Comparison of ENCODE assay signal across 25 cellular contexts in genomic region chr16:51576498-51576897, GRCh38.
"Had no signal": no experiment of that assay in that cellular context is flagged by ENCODE, and none has a peak within 500 bp of the region (broad histone marks: within the 10 kb centered on the region; RNA-seq: fewer than 3 reads in every experiment).

No MANE protein-coding gene starts in this region.

- H3K4me2 ChIP-seq: KMS-11, SK-N-SH had no signal

- ATAC-seq: K562, Panc1, PC-3 had no signal

- H3K27ac Mint-ChIP-seq: IgD-negative memory B cell had no signal

- H3K4me1 Mint-ChIP-seq: IgD-negative memory B cell had no signal

- H3K27me3 Mint-ChIP-seq: IgD-negative memory B cell had no signal

- H3K36me3 Mint-ChIP-seq: IgD-negative memory B cell had no signal

- H3K9ac ChIP-seq: KMS-11, SK-N-SH had no signal

- DNase-seq: Kasumi-1; MV-4-11; NCI-H1048; NCI-H1105; NCI-H1417 treated with DMSO at 0.1 percent for 48 hours; NCI-H187; NCI-H2029; NCI-H2081 treated with DMSO at 0.1 percent for 48 hours; NCI-H2171; NCI-H226; NCI-H446; NCI-H510A; NCI-H524 treated with DMSO at 0.1 percent for 48 hours; NCI-H69; NCI-H774; NK-92 treated with Interleukin-12 subunit alpha and Interleukin-12 subunit beta, amount 100 ng/mL, for 24 hours; PC-3; SHP77; SK-N-SH had no signal

- H3K27ac ChIP-seq: HL-60, KMS-11, RWPE1 had no signal

- H3K9me3 ChIP-seq: SK-N-SH had no signal

- H3K4me3 ChIP-seq: K562 had no signal
